8 cellular contexts compared by ENCODE assay signal in the genomic region with DNA sequence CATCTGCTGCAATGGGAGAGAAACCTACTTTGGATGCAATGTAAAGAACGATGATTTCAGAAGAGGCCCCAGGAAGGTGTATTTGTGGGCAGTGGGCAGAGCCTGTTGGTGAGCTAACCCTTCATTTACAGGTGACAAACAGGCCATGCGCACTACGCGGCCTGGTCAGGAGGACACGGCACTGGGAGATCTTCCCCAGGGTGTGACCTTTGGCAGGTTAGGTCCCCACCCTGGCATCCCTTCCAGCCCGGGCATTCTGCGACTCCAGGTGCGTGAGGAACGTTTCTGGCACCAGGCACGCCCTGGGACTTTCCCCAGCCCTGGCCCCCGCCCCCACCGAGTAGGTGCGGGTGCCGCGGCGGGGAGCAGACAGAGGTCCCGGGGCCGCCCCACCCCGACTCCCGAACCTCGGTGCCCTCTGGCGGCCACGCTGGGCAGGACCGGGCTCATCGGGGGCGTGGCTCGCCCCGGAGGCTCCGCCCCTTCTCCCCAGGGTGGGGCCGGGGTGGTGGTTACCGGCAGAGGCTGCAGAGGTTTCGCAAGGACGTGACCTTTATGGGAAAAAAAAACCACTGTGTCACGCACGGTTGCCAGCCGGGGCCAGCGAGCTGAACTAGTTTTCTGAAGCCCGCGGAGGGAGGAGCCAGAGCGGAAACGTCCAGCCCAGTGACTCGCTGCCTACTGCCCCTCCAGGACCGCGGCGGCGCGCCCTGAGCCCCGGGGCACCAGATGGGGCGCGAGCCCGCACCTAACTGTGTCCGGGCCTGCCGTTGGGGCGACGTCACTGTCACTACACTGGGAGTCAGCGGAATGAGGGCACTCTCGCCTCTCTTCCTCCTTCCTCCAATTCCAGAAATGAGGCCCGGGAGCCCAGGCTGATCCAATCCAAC. TPM values are rescaled to one million over a fixed set of nuclear protein-coding genes. Genes with fewer than 3 reads are reported as not detected.
A peak's percentile ranks its signal among the peaks of the same experiment; 100 is the strongest.
DNase-seq lines count a peak whose midpoint lies in the region; ATAC-seq, FAIRE-seq and TF ChIP-seq lines count a peak whose summit lies in the region.

No MANE protein-coding gene starts in this region.

- DNase-seq in ELF-1 (ENCODE audit: low read depth, low spot score): peak; percentile 97
- peak; percentile 73 to 90 (median 76) for DNase-seq in T-helper 1 cell
- peak in 46 of 56 donors; percentile 1 to 73 (median 32) for DNase-seq in amygdala (lab: John Stamatoyannopoulos, UW)
- DNase-seq in hepatic stellate cell (ENCODE audit: low spot score): peak; percentile 76
- peak; percentile 91 for DNase-seq in sigmoid colon
- DNase-seq in H54 (ENCODE audit: insufficient read length, low spot score): no peak

- FAIRE-seq in H54 (lab: Jason Lieb, UNC): no peak

- H3K36me3 ChIP-seq in HUES64 (ENCODE audit: insufficient read depth, low read length) (no peaks in the 10 kb centered on the region), sigmoid colon (no peaks in the 10 kb centered on the region)

- peak; percentile 81 for ATAC-seq in GM21515 (IDR thresholded peaks at IDR 0.05; ENCODE audit: unreplicated experiment)

- H3K9me3 ChIP-seq in HUES64 (ENCODE audit: insufficient read depth, low read depth, low read length): no peaks in the 10 kb centered on the region
- H3K9me3 ChIP-seq in sigmoid colon: no peaks in the 10 kb centered on the region

- 8% methylated on average over 57 of the region's 58 CpGs for WGBS in HUES64
- WGBS in sigmoid colon, 2 donors: 1 to 4% methylated on average over 58 of the region's 58 CpGs

- intact Hi-C loops in sigmoid colon (cut with DNase I): loop anchor here (2.0 to 10.0 kb wide), 3 partner anchors 107 to 797 kb away; a partner anchor contains a TSS

- peak; percentile 19 to 52 (median 42) for TF ChIP-seq CTCF in sigmoid colon (IDR thresholded peaks at IDR 0.05)

- H3K9ac ChIP-seq in HUES64 (ENCODE audit: low read depth, low read length): peak overlapping the region; percentile 55; the same call in 1 of the 2 replicates

- H3K27me3 ChIP-seq in HUES64 (ENCODE audit: insufficient read depth, low read length) (no peaks in the 10 kb centered on the region), sigmoid colon (no peaks in the 10 kb centered on the region)

- peak overlapping the region; percentile 62 for H3K4me3 ChIP-seq in HUES64 (ENCODE audit: low read length)
- H3K4me3 ChIP-seq in sigmoid colon: peak overlapping the region; percentile 11 to 41 (median 39)

- H3K4me1 ChIP-seq in HUES64 (ENCODE audit: insufficient read depth, low read length) (0 out of 2 replicates have a peak, but pooled peaks cover 4% of the 10 kb centered on the region), sigmoid colon (peaks cover 0 to 9% (median 0%) of the 10 kb centered on the region in 4 donors)

- TF ChIP-seq POLR2A in sigmoid colon (IDR thresholded peaks at IDR 0.05) (no peak), H54 (IDR thresholded peaks at IDR 0.05; ENCODE audit: low read depth, low read length) (no peak)

- TF ChIP-seq EP300 in sigmoid colon (IDR thresholded peaks at IDR 0.05): peak in 2 of 4 donors; percentile 17 to 35

- H3K27ac ChIP-seq in HUES64 (ENCODE audit: low read depth, low read length): peak overlapping the region; percentile 76; the same call in 1 of the 2 replicates
- H3K27ac ChIP-seq in sigmoid colon: peak overlapping the region; percentile 59 to 63 (median 61)

RNA-seq across cellular contexts. Expression of a gene that starts 5.0 kb away (rescaled TPM):
- not detected for polyA plus RNA-seq in HUES64 (2013, experiment 1 of 2)
- polyA plus RNA-seq in HUES64 (2013, experiment 2 of 2): not detected
- not detected for total RNA-seq in sigmoid colon
- polyA plus RNA-seq in sigmoid colon: under 1 TPM in 1 of 3 donors, not detected in 2; 0.03 TPM
